Comparison of ENCODE assay signal across 6 cellular contexts in the genomic region with DNA sequence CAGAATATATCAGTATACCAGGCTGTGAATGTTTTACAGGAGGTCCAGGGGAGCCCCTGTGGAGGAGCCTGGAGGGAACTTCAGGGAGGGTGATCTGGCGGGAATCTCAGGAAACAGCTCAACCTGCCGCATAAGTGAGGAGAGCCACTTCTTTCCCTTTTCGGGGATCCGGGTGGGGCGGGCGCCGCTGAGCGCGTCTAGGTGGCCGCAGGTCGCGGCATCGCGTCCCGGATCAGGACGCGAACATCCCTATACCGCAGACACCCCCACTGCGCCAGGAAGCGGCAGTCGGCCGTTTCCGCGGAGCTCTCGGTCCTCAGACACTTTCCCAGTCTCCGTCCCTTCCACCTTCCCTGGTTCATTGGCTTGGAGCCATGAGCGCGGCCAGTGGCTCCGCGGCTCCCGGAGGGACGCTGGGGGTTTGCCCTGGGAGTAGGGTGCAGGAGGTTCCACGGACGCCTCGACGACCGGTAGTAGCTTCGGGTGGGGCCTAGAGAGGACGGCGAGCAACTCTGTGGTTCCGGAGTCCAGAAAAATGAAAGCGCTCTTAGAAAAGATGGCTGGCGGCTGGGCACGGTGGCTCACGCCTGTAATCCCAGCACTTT. TPM values are rescaled to one million over a fixed set of nuclear protein-coding genes. Genes with fewer than 3 reads are reported as not detected.
DNase-seq lines count a peak whose midpoint lies in the region; ATAC-seq and TF ChIP-seq lines count a peak whose summit lies in the region.

No MANE protein-coding gene starts in this region.

- no peaks in the 10 kb centered on the region for H3K9me2 ChIP-seq in PC-3 (replicated peaks; ENCODE audit: low read length)

- H3K27me3 Mint-ChIP-seq in CD8-positive, alpha-beta memory T cell: peaks cover 0 to 2% of the 10 kb centered on the region in 2 donors
- H3K27me3 Mint-ChIP-seq in activated naive CD4-positive, alpha-beta T cell treated with anti-CD3 and anti-CD28 coated beads, Interleukin-2, amount 10 ng/mL, durations not matched to agents 7 days and 5 days: peaks cover 17% of the 10 kb centered on the region
- no peaks in the 10 kb centered on the region for H3K27me3 Mint-ChIP-seq in memory B cell

- H3K9me3 Mint-ChIP-seq in CD8-positive, alpha-beta memory T cell: no peaks in the 10 kb centered on the region
- H3K9me3 Mint-ChIP-seq in activated naive CD4-positive, alpha-beta T cell treated with anti-CD3 and anti-CD28 coated beads, Interleukin-2, amount 10 ng/mL, durations not matched to agents 7 days and 5 days: no peaks in the 10 kb centered on the region
- H3K9me3 Mint-ChIP-seq in memory B cell: no peaks in the 10 kb centered on the region

- no peak overlapping the region for H3K9ac ChIP-seq in PC-3 (ENCODE audit: low read length)

- H3K27ac Mint-ChIP-seq in CD8-positive, alpha-beta memory T cell: peak overlapping the region; percentile 73 to 87 (median 81)
- peak overlapping the region; percentile 80 for H3K27ac Mint-ChIP-seq in activated naive CD4-positive, alpha-beta T cell treated with anti-CD3 and anti-CD28 coated beads, Interleukin-2, amount 10 ng/mL, durations not matched to agents 7 days and 5 days
- peak overlapping the region; percentile 95 for H3K27ac Mint-ChIP-seq in memory B cell

- no peak overlapping the region for H3K4me2 ChIP-seq in PC-3 (ENCODE audit: low read length)

- POLR2A ChIA-PET in CD8-positive, alpha-beta memory T cell (lab: Charles Lee): interaction anchor here (0.7 to 2.3 kb wide), 3 partner anchors 10 to 71 kb away, joined by 3 to 15 read pairs (median 4); a partner anchor contains a TSS
- POLR2A ChIA-PET in PC-3 (lab: Charles Lee; ENCODE audit: unreplicated experiment): no interaction called here

- no peak overlapping the region for H2AFZ ChIP-seq in PC-3 (ENCODE audit: low read length)

- no peaks in the 10 kb centered on the region for H3K9me3 ChIP-seq in CD8-positive, alpha-beta memory T cell (ENCODE audit: low read length)
- H3K9me3 ChIP-seq in PC-3 (ENCODE audit: low read length): no peaks in the 10 kb centered on the region

- peaks cover under 1% of the 10 kb centered on the region for H3K36me3 ChIP-seq in CD8-positive, alpha-beta memory T cell (ENCODE audit: insufficient read depth, low read length)
- H3K36me3 ChIP-seq in PC-3 (ENCODE audit: low read depth, low read length): no peaks in the 10 kb centered on the region

- no peak overlapping the region for H3K4me3 ChIP-seq in CD8-positive, alpha-beta memory T cell (ENCODE audit: low read length)
- no peak overlapping the region for H3K4me3 ChIP-seq in PC-3 (ENCODE audit: low read length)

- peak in 1 of 5 donors; percentile 7 for DNase-seq in CD8-positive, alpha-beta memory T cell
- peak; percentile 35 for DNase-seq in activated naive CD4-positive, alpha-beta T cell treated with anti-CD3 and anti-CD28 coated beads, Interleukin-2, amount 10 ng/mL, durations not matched to agents 7 days and 5 days
- DNase-seq in memory B cell (ENCODE audit: low spot score in 2 of 2) (peak; percentile 25 to 41), NCI-H1048 (lab: John Stamatoyannopoulos, UW) (no peak), PC-3 (no peak), HuH-7 (ENCODE audit: low spot score) (no peak)

- H3K27me3 ChIP-seq in CD8-positive, alpha-beta memory T cell (ENCODE audit: insufficient read depth, low read length, poor library complexity, severe bottlenecking): no peaks in the 10 kb centered on the region
- no peaks in the 10 kb centered on the region for H3K27me3 ChIP-seq in PC-3 (ENCODE audit: low read length)

- intact Hi-C loops in PC-3 (cut with micrococcal nuclease): no loop called here

- no peak overlapping the region for H3K27ac ChIP-seq in CD8-positive, alpha-beta memory T cell (ENCODE audit: low read depth, low read length)
- no peak overlapping the region for H3K27ac ChIP-seq in PC-3 (ENCODE audit: low read length)

- peaks cover 20 to 38% (median 22%) of the 10 kb centered on the region in 3 donors for H3K4me1 Mint-ChIP-seq in CD8-positive, alpha-beta memory T cell
- H3K4me1 Mint-ChIP-seq in activated naive CD4-positive, alpha-beta T cell treated with anti-CD3 and anti-CD28 coated beads, Interleukin-2, amount 10 ng/mL, durations not matched to agents 7 days and 5 days: peaks cover 39% of the 10 kb centered on the region
- H3K4me1 Mint-ChIP-seq in memory B cell: peaks cover 6% of the 10 kb centered on the region

- H3K4me1 ChIP-seq in CD8-positive, alpha-beta memory T cell (ENCODE audit: insufficient read depth, low read length): peaks cover 12% of the 10 kb centered on the region
- H3K4me1 ChIP-seq in PC-3 (ENCODE audit: insufficient read depth, low read length): peaks cover 2% of the 10 kb centered on the region; the same call in 1 of the 2 replicates

- ATAC-seq in memory B cell (ENCODE audit: low read depth) (no peak), PC-3 (no peak)

- H4K20me1 ChIP-seq in PC-3 (ENCODE audit: low read length): no peaks in the 10 kb centered on the region

- H3K4me3 Mint-ChIP-seq in CD8-positive, alpha-beta memory T cell: peak overlapping the region; percentile 80 to 89 (median 83)
- H3K4me3 Mint-ChIP-seq in activated naive CD4-positive, alpha-beta T cell treated with anti-CD3 and anti-CD28 coated beads, Interleukin-2, amount 10 ng/mL, durations not matched to agents 7 days and 5 days: peak overlapping the region; percentile 73
- H3K4me3 Mint-ChIP-seq in memory B cell: peak overlapping the region; percentile 94

- CTCF ChIA-PET in CD8-positive, alpha-beta memory T cell (lab: Charles Lee): interaction anchor here (1.0 to 1.6 kb wide), 3 partner anchors 26 to 131 kb away, joined by 3 to 5 read pairs (median 4); a partner anchor contains a TSS
- CTCF ChIA-PET in activated naive CD4-positive, alpha-beta T cell treated with anti-CD3 and anti-CD28 coated beads, Interleukin-2, amount 10 ng/mL, durations not matched to agents 7 days and 5 days (lab: Charles Lee): no interaction called here
- CTCF ChIA-PET in PC-3 (lab: Charles Lee): no interaction called here

- TF ChIP-seq CTCF in PC-3 (conservative IDR thresholded peaks at IDR 0.05; ENCODE audit: low read depth, low read length): no peak

- peaks cover 16% of the 10 kb centered on the region for H3K79me2 ChIP-seq in PC-3 (ENCODE audit: low read length)

- H3K36me3 Mint-ChIP-seq in CD8-positive, alpha-beta memory T cell: peaks cover 0 to 8% (median 0%) of the 10 kb centered on the region in 3 donors
- peaks cover 4% of the 10 kb centered on the region for H3K36me3 Mint-ChIP-seq in activated naive CD4-positive, alpha-beta T cell treated with anti-CD3 and anti-CD28 coated beads, Interleukin-2, amount 10 ng/mL, durations not matched to agents 7 days and 5 days
- H3K36me3 Mint-ChIP-seq in memory B cell: no peaks in the 10 kb centered on the region

- no peaks in the 10 kb centered on the region for H3F3A ChIP-seq in PC-3 (ENCODE audit: low read length, unreplicated experiment)

- BruUV-seq in PC-3 (replicated peaks; lab: Mats Ljungman, UMichigan): no TSS peak

RNA-seq across cellular contexts. Expression of a gene that starts 3.1 kb away (rescaled TPM):
- total RNA-seq in CD8-positive, alpha-beta memory T cell: 10 to 100 TPM; 15.1 to 15.7 TPM
- 8.9 TPM for polyA plus RNA-seq in CD8-positive, alpha-beta memory T cell
- total RNA-seq in PC-3 (2014; rRNA removed): 8.1 and 12.8 TPM in 2 replicates

RNA-seq across cellular contexts. Expression of a gene that starts 10.2 kb away (rescaled TPM):
- 10 to 100 TPM in 1 of 2 experiments, 1 to 10 TPM in 1; 9.6 to 10.8 TPM for total RNA-seq in CD8-positive, alpha-beta memory T cell
- 28.5 TPM for polyA plus RNA-seq in CD8-positive, alpha-beta memory T cell
- 5.5 and 14.3 TPM in 2 replicates for total RNA-seq in PC-3 (2014; rRNA removed)

RNA-seq across cellular contexts. Expression of a gene that starts 24.2 kb away (rescaled TPM):
- 10 to 100 TPM; 10.9 to 13.0 TPM for total RNA-seq in CD8-positive, alpha-beta memory T cell
- 4.8 TPM for polyA plus RNA-seq in CD8-positive, alpha-beta memory T cell
- total RNA-seq in PC-3 (2014; rRNA removed): 4.9 and 5.0 TPM in 2 replicates

RNA-seq across cellular contexts. Expression of a gene that starts 26.7 kb away (rescaled TPM):
- total RNA-seq in CD8-positive, alpha-beta memory T cell: 10 to 100 TPM; 13.5 to 17.0 TPM
- 8.4 TPM for polyA plus RNA-seq in CD8-positive, alpha-beta memory T cell
- 7.9 and 8.9 TPM in 2 replicates for total RNA-seq in PC-3 (2014; rRNA removed)

RNA-seq across cellular contexts. Expression of a gene that starts 34.9 kb away (rescaled TPM):
- total RNA-seq in CD8-positive, alpha-beta memory T cell: 10 to 100 TPM; 13.5 to 15.1 TPM
- 2.5 TPM for polyA plus RNA-seq in CD8-positive, alpha-beta memory T cell
- 31.2 and 46.7 TPM in 2 replicates for total RNA-seq in PC-3 (2014; rRNA removed)

Comparison
In these comparisons a context has a peak if more than half of its experiments do, and no peak if none do; other contexts are left out.
1. DNase-seq: peak in activated naive CD4-positive, alpha-beta T cell treated with anti-CD3 and anti-CD28 coated beads, Interleukin-2, amount 10 ng/mL, durations not matched to agents 7 days and 5 days (single experiment) and memory B cell (2 of 2); none in NCI-H1048 (single experiment), PC-3 (single experiment) and HuH-7 (single experiment).
2. Peak in every context shown above with its lines, with median percentiles within 50 percentile points of each other: H3K27ac Mint-ChIP-seq and H3K4me3 Mint-ChIP-seq.